Comparison of ENCODE assay signal across 11 cellular contexts in genomic region chr16:57128787-57129389, GRCh38.
DNase-seq lines count a peak whose midpoint lies in the region; ATAC-seq lines count a peak whose summit lies in the region.
"Had no signal": no experiment of that assay in that cellular context is flagged by ENCODE, and none has a peak within 500 bp of the region (broad histone marks: within the 10 kb centered on the region; RNA-seq: fewer than 3 reads in every experiment).

No MANE protein-coding gene starts in this region.

- no peaks in the 10 kb centered on the region for H3K9me3 Mint-ChIP-seq in stimulated activated naive CD8-positive, alpha-beta T cell treated with anti-CD3 and anti-CD28 coated beads, Interleukin-15, Interleukin-2, amounts not matched to agents 100 ng/mL and 50 ng/mL, for 24 hours
- H3K9me3 Mint-ChIP-seq: HFFc6 had no signal

- H3K4me1 Mint-ChIP-seq in stimulated activated naive CD8-positive, alpha-beta T cell treated with anti-CD3 and anti-CD28 coated beads, Interleukin-15, Interleukin-2, amounts not matched to agents 100 ng/mL and 50 ng/mL, for 24 hours (ENCODE audit: low read depth): peaks cover 86% of the 10 kb centered on the region

- H3K27me3 Mint-ChIP-seq in stimulated activated naive CD8-positive, alpha-beta T cell treated with anti-CD3 and anti-CD28 coated beads, Interleukin-15, Interleukin-2, amounts not matched to agents 100 ng/mL and 50 ng/mL, for 24 hours: no peaks in the 10 kb centered on the region

- ATAC-seq in HG03442 (IDR thresholded peaks at IDR 0.05; ENCODE audit: unreplicated experiment) (peak; percentile 37), HG03432 (IDR thresholded peaks at IDR 0.05; ENCODE audit: unreplicated experiment) (no peak), HG02870 (IDR thresholded peaks at IDR 0.05; ENCODE audit: unreplicated experiment) (no peak)
- ATAC-seq: HepG2 had no signal

- DNase-seq in activated CD8-positive, alpha-beta memory T cell treated with anti-CD3 and anti-CD28 coated beads, Interleukin-2, amount 50 U/mL, for 4 hours: peak; percentile 61
- DNase-seq in effector CD8-positive, alpha-beta T cell (lab: John Stamatoyannopoulos, UW): peak; percentile 14
- DNase-seq in HCEC 1CT (no peak), DMS53 treated with DMSO at 0.1 percent for 48 hours (lab: John Stamatoyannopoulos, UW; ENCODE audit: unreplicated experiment) (no peak)
- DNase-seq: DMS 273 treated with DMSO at 0.1 percent for 48 hours, HFFc6 had no signal

- peak overlapping the region; percentile 89 for H3K27ac Mint-ChIP-seq in stimulated activated naive CD8-positive, alpha-beta T cell treated with anti-CD3 and anti-CD28 coated beads, Interleukin-15, Interleukin-2, amounts not matched to agents 100 ng/mL and 50 ng/mL, for 24 hours
- H3K27ac Mint-ChIP-seq: HFFc6 had no signal

- no peaks in the 10 kb centered on the region for H3K36me3 Mint-ChIP-seq in stimulated activated naive CD8-positive, alpha-beta T cell treated with anti-CD3 and anti-CD28 coated beads, Interleukin-15, Interleukin-2, amounts not matched to agents 100 ng/mL and 50 ng/mL, for 24 hours (ENCODE audit: low read depth)

- H3K4me3 Mint-ChIP-seq in stimulated activated naive CD8-positive, alpha-beta T cell treated with anti-CD3 and anti-CD28 coated beads, Interleukin-15, Interleukin-2, amounts not matched to agents 100 ng/mL and 50 ng/mL, for 24 hours: peak overlapping the region; percentile 77
- H3K4me3 Mint-ChIP-seq: HFFc6 had no signal

Comparison
In these comparisons a context has a peak if more than half of its experiments do, and no peak if none do; other contexts are left out.
1. DNase-seq: peak in activated CD8-positive, alpha-beta memory T cell treated with anti-CD3 and anti-CD28 coated beads, Interleukin-2, amount 50 U/mL, for 4 hours (single experiment) and effector CD8-positive, alpha-beta T cell (single experiment); none in HCEC 1CT (single experiment) and DMS53 treated with DMSO at 0.1 percent for 48 hours (single experiment).